In genomic region chr4:27088491-27088890, GRCh38 we compare ENCODE assay signal across 19 cellular contexts.
DNase-seq lines count a peak whose midpoint lies in the region.
"Had no signal": no experiment of that assay in that cellular context is flagged by ENCODE, and none has a peak within 500 bp of the region (broad histone marks: within the 10 kb centered on the region; RNA-seq: fewer than 3 reads in every experiment).

No MANE protein-coding gene starts in this region.

- H2BK5ac ChIP-seq in trophoblast cell (ENCODE audit: low read depth, low read length, poor library complexity) = peak overlapping the region; percentile 4

- H3K9me3 Mint-ChIP-seq in dendritic cell treated with granulocyte-macrophage colony-stimulating factor and Interleukin-4, amounts not matched to agents 40 ng/mL and 50 ng/mL, for 4 days = no peaks in the 10 kb centered on the region
- H3K9me3 Mint-ChIP-seq: activated naive CD8-positive, alpha-beta T cell treated with anti-CD3 and anti-CD28 coated beads, Interleukin-2, amount 50 U/mL, for 24 hours; nephron had no signal

- peaks cover 23 to 30% of the 10 kb centered on the region in 2 experiments for H3K4me1 ChIP-seq in trophoblast cell (ENCODE audit: control insufficient read depth in 1 of 2, insufficient read depth in 2 of 2, low read length in 2 of 2)
- H3K4me1 ChIP-seq: breast epithelium, prostate gland had no signal

- H3K27ac ChIP-seq in trophoblast cell (ENCODE audit: low read depth, low read length) = peak overlapping the region; percentile 54
- H3K27ac ChIP-seq: breast epithelium, prostate gland, suprapubic skin had no signal

- H3K4ac ChIP-seq in trophoblast cell (ENCODE audit: low read depth, low read length) = no peak overlapping the region

- H3K27ac Mint-ChIP-seq in dendritic cell treated with granulocyte-macrophage colony-stimulating factor and Interleukin-4, amounts not matched to agents 40 ng/mL and 50 ng/mL, for 4 days = peak overlapping the region; percentile 76
- H3K27ac Mint-ChIP-seq: activated naive CD8-positive, alpha-beta T cell treated with anti-CD3 and anti-CD28 coated beads, Interleukin-2, amount 50 U/mL, for 24 hours; nephron had no signal

- H3K79me2 ChIP-seq in trophoblast cell (ENCODE audit: control insufficient read depth, insufficient read depth, low read length, poor library complexity) = no peaks in the 10 kb centered on the region

- no peak overlapping the region for H2BK120ac ChIP-seq in trophoblast cell (ENCODE audit: insufficient read depth, low read length, poor library complexity)

- WGBS in trophoblast cell (ENCODE audit: extremely low coverage, insufficient coverage, insufficient read length) = no CpG with 5 or more reads among the region's 5 CpGs

- H3K27me3 ChIP-seq in trophoblast cell (ENCODE audit: insufficient read depth, low read length) = no peaks in the 10 kb centered on the region

- no peak overlapping the region for H3K4me2 ChIP-seq in trophoblast cell (ENCODE audit: low read length)

- no peak overlapping the region for H2AK5ac ChIP-seq in trophoblast cell (ENCODE audit: low read length)

- peaks cover 53% of the 10 kb centered on the region for H3K4me1 Mint-ChIP-seq in dendritic cell treated with granulocyte-macrophage colony-stimulating factor and Interleukin-4, amounts not matched to agents 40 ng/mL and 50 ng/mL, for 4 days (ENCODE audit: low read depth)

- H3K23ac ChIP-seq in trophoblast cell (ENCODE audit: low read length) = no peak overlapping the region

- peaks cover 14% of the 10 kb centered on the region for H3K79me1 ChIP-seq in trophoblast cell (ENCODE audit: low read length)

- no peaks in the 10 kb centered on the region for H3K36me3 Mint-ChIP-seq in dendritic cell treated with granulocyte-macrophage colony-stimulating factor and Interleukin-4, amounts not matched to agents 40 ng/mL and 50 ng/mL, for 4 days (ENCODE audit: low read depth)
- H3K36me3 Mint-ChIP-seq: CD4-positive, CD25-positive, alpha-beta regulatory T cell had no signal

- peaks cover 86% of the 10 kb centered on the region for H3K27me3 Mint-ChIP-seq in dendritic cell treated with granulocyte-macrophage colony-stimulating factor and Interleukin-4, amounts not matched to agents 40 ng/mL and 50 ng/mL, for 4 days

- H3K9ac ChIP-seq in trophoblast cell (ENCODE audit: low read length) = no peak overlapping the region

- peak overlapping the region; percentile 20 for H4K91ac ChIP-seq in trophoblast cell (ENCODE audit: low read depth, low read length)

- peak overlapping the region; percentile 2 for H2BK12ac ChIP-seq in trophoblast cell (ENCODE audit: low read length)

- H3K4me3 ChIP-seq in trophoblast cell (ENCODE audit: low read depth, low read length) = no peak overlapping the region
- H3K4me3 ChIP-seq: breast epithelium, prostate gland, suprapubic skin had no signal

- H3K9me3 ChIP-seq in trophoblast cell (ENCODE audit: insufficient read depth, low read depth, low read length) = no peaks in the 10 kb centered on the region
- H3K9me3 ChIP-seq: breast epithelium, prostate gland, suprapubic skin had no signal

- peak overlapping the region; percentile 24 for H3K4me3 Mint-ChIP-seq in dendritic cell treated with granulocyte-macrophage colony-stimulating factor and Interleukin-4, amounts not matched to agents 40 ng/mL and 50 ng/mL, for 4 days
- H3K4me3 Mint-ChIP-seq: activated naive CD8-positive, alpha-beta T cell treated with anti-CD3 and anti-CD28 coated beads, Interleukin-2, amount 50 U/mL, for 24 hours; CD4-positive, CD25-positive, alpha-beta regulatory T cell; nephron had no signal

- intact Hi-C loops in dendritic cell treated with granulocyte-macrophage colony-stimulating factor and Interleukin-4, amounts not matched to agents 40 ng/mL and 50 ng/mL, for 4 days (cut with micrococcal nuclease) = no loop called here

- no peak overlapping the region for H4K12ac ChIP-seq in trophoblast cell (ENCODE audit: low read depth, low read length)

- DNase-seq in ELF-1 (ENCODE audit: low read depth, low spot score) (peak; percentile 70), NCI-H69 (lab: John Stamatoyannopoulos, UW) (peak; percentile 2), trophoblast cell (no peak), DMS79 treated with DMSO at 0.1 percent for 48 hours (lab: John Stamatoyannopoulos, UW) (no peak), NCI-H1436 (lab: John Stamatoyannopoulos, UW) (no peak), kidney glomerular epithelial cell (lab: John Stamatoyannopoulos, UW) (no peak)
- DNase-seq: activated naive CD8-positive, alpha-beta T cell treated with anti-CD3 and anti-CD28 coated beads, Interleukin-2, amount 50 U/mL, for 24 hours; CD4-positive, CD25-positive, alpha-beta regulatory T cell; mammary epithelial cell; NCI-H1930; NCI-H526; small intestine; stimulated activated CD4-positive, alpha-beta T cell treated with anti-CD3 and anti-CD28 coated beads, Interleukin-4, amount 100 ng/mL, for 4 hours; stimulated activated CD8-positive, alpha-beta memory T cell treated with anti-CD3 and anti-CD28 coated beads, Interleukin-4, amount 100 ng/mL, for 48 hours had no signal

- peak overlapping the region; percentile 10 for H4K8ac ChIP-seq in trophoblast cell (ENCODE audit: low read depth, low read length)

- H2AFZ ChIP-seq in trophoblast cell (ENCODE audit: insufficient read depth, low read length, poor library complexity) = no peak overlapping the region

- no peaks in the 10 kb centered on the region for H3K36me3 ChIP-seq in trophoblast cell (ENCODE audit: control insufficient read depth in 1 of 2, insufficient read depth in 2 of 2, low read length in 2 of 2)
- H3K36me3 ChIP-seq: breast epithelium, prostate gland, suprapubic skin had no signal

- H3K18ac ChIP-seq in trophoblast cell (ENCODE audit: low read length) = no peak overlapping the region

- no peak overlapping the region for H3K14ac ChIP-seq in trophoblast cell (ENCODE audit: low read length)

Comparison
In these comparisons a context has a peak if more than half of its experiments do, and no peak if none do; other contexts are left out.
1. DNase-seq: peak in ELF-1 (single experiment) and NCI-H69 (single experiment); none in trophoblast cell (0 of 2), DMS79 treated with DMSO at 0.1 percent for 48 hours (single experiment), NCI-H1436 (single experiment) and kidney glomerular epithelial cell (single experiment).